Comparison of ENCODE assay signal across 8 cellular contexts in genomic region chr1:248858891-248859889, GRCh38. TPM values are rescaled to one million over a fixed set of nuclear protein-coding genes. Genes with fewer than 3 reads are reported as not detected.
DNase-seq lines count a peak whose midpoint lies in the region; ATAC-seq and TF ChIP-seq lines count a peak whose summit lies in the region.

A gene with protein sequence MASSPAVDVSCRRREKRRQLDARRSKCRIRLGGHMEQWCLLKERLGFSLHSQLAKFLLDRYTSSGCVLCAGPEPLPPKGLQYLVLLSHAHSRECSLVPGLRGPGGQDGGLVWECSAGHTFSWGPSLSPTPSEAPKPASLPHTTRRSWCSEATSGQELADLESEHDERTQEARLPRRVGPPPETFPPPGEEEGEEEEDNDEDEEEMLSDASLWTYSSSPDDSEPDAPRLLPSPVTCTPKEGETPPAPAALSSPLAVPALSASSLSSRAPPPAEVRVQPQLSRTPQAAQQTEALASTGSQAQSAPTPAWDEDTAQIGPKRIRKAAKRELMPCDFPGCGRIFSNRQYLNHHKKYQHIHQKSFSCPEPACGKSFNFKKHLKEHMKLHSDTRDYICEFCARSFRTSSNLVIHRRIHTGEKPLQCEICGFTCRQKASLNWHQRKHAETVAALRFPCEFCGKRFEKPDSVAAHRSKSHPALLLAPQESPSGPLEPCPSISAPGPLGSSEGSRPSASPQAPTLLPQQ (minus strand): TSS chr1:248859085. CDS start chr1:248858309, 776 bp downstream.

- TF ChIP-seq CTCF in fibroblast of pulmonary artery (IDR thresholded peaks at IDR 0.05; ENCODE audit: low read length, missing control alignments) (no peak), nephron progenitor cell (IDR thresholded peaks at IDR 0.05) (no peak)

- peak within 1 kb of the TSS; percentile 77 for H3K9ac ChIP-seq in ES-I3 (ENCODE audit: low read depth, low read length)

- H3K4me1 ChIP-seq in ES-I3 (ENCODE audit: insufficient read depth, low read length) (no peaks in the 10 kb centered on the region), HAP-1 (peaks cover 14% of the 10 kb centered on the region)

- H3K27ac Mint-ChIP-seq in nephron progenitor cell: peak within 1 kb of the TSS; percentile 95
- peak within 1 kb of the TSS; percentile 91 to 95 for H3K27ac Mint-ChIP-seq in stimulated activated naive CD8-positive, alpha-beta T cell treated with anti-CD3 and anti-CD28 coated beads, Interleukin-15, amount 100 ng/mL, for 72 hours

- H3K27me3 ChIP-seq in HAP-1 (ENCODE audit: low read depth): no peaks in the 10 kb centered on the region; the same call in 1 of the 2 replicates

- H3K4me3 ChIP-seq in HAP-1 (peak within 1 kb of the TSS; percentile 47), fibroblast of pulmonary artery (replicated peaks; ENCODE audit: low read depth, low read length) (peak within 1 kb of the TSS; percentile 81)

- in situ Hi-C loops in HAP-1 (cut with MboI; ENCODE audit: low sequenced_read_pairs): no loop called here

- H3K9me3 Mint-ChIP-seq in nephron progenitor cell: no peaks in the 10 kb centered on the region
- H3K9me3 Mint-ChIP-seq in stimulated activated naive CD8-positive, alpha-beta T cell treated with anti-CD3 and anti-CD28 coated beads, Interleukin-15, amount 100 ng/mL, for 72 hours: no peaks in the 10 kb centered on the region

- ATAC-seq in stimulated activated naive CD8-positive, alpha-beta T cell treated with anti-CD3 and anti-CD28 coated beads, Interleukin-15, amount 100 ng/mL, for 72 hours: peak; percentile 88

- H3K4me1 Mint-ChIP-seq in nephron progenitor cell: peaks cover 50% of the 10 kb centered on the region
- peaks cover 44% of the 10 kb centered on the region for H3K4me1 Mint-ChIP-seq in stimulated activated naive CD8-positive, alpha-beta T cell treated with anti-CD3 and anti-CD28 coated beads, Interleukin-15, amount 100 ng/mL, for 72 hours

- H3K9me3 ChIP-seq in ES-I3 (ENCODE audit: control insufficient read depth, insufficient read depth, low read length) (no peaks in the 10 kb centered on the region), HAP-1 (no peaks in the 10 kb centered on the region)

- DNase-seq in HAP-1 (ENCODE audit: low spot score in 2 of 2): peak; percentile 93 to 97
- DNase-seq in M059J (ENCODE audit: low read depth): peak; percentile 89
- DNase-seq in SHP77 (lab: John Stamatoyannopoulos, UW): peak; percentile 90 to 97
- DNase-seq in activated effector memory CD4-positive, alpha-beta T cell treated with Interleukin-2 at 50 U/mL for 16 hours: peak; percentile 95
- peak; percentile 98 for DNase-seq in fibroblast of pulmonary artery (ENCODE audit: low read depth)
- peak; percentile 95 for DNase-seq in nephron progenitor cell
- peak; percentile 95 to 98 for DNase-seq in stimulated activated naive CD8-positive, alpha-beta T cell treated with anti-CD3 and anti-CD28 coated beads, Interleukin-15, amount 100 ng/mL, for 72 hours

- no peaks in the 10 kb centered on the region for H3K36me3 ChIP-seq in ES-I3 (ENCODE audit: insufficient read depth, low read length)
- peaks cover 23% of the 10 kb centered on the region for H3K36me3 ChIP-seq in HAP-1 (replicated peaks)

- H3K4me3 Mint-ChIP-seq in nephron progenitor cell: peak within 1 kb of the TSS; percentile 89
- H3K4me3 Mint-ChIP-seq in stimulated activated naive CD8-positive, alpha-beta T cell treated with anti-CD3 and anti-CD28 coated beads, Interleukin-15, amount 100 ng/mL, for 72 hours: peak within 1 kb of the TSS; percentile 88 to 91

- peaks cover 35% of the 10 kb centered on the region for H3K27me3 Mint-ChIP-seq in nephron progenitor cell (ENCODE audit: low read depth, poor library complexity)
- no peaks in the 10 kb centered on the region for H3K27me3 Mint-ChIP-seq in stimulated activated naive CD8-positive, alpha-beta T cell treated with anti-CD3 and anti-CD28 coated beads, Interleukin-15, amount 100 ng/mL, for 72 hours

- peaks cover 16% of the 10 kb centered on the region for H3K36me3 Mint-ChIP-seq in nephron progenitor cell (ENCODE audit: low read depth)

RNA-seq across cellular contexts. Expression of the gene that starts here (rescaled TPM):
- total RNA-seq in M059J (2014; rRNA removed; shearing (Covaris generic)): 3.1 and 16.5 TPM in 2 replicates

Comparison
In these comparisons a context has a peak if more than half of its experiments do, and no peak if none do; other contexts are left out.
1. Peak in every context shown above with its lines: DNase-seq, ATAC-seq and H3K4me3 ChIP-seq.